ENCODE assay signal across 16 cellular contexts in genomic region chr11:83364500-83365059, GRCh38.
A peak's percentile ranks its signal among the peaks of the same experiment; 100 is the strongest.
DNase-seq lines count a peak whose midpoint lies in the region; ATAC-seq and TF ChIP-seq lines count a peak whose summit lies in the region.
"Had no signal": no experiment of that assay in that cellular context is flagged by ENCODE, and none has a peak within 500 bp of the region (broad histone marks: within the 10 kb centered on the region; RNA-seq: fewer than 3 reads in every experiment).

No MANE protein-coding gene starts in this region.

- H3K4me2 ChIP-seq in GM23338 (peak overlapping the region; percentile 59; the same call in 1 of the 2 replicates), neural progenitor cell (peak overlapping the region; percentile 57)
- H3K4me2 ChIP-seq: PC-9 had no signal

- H3K4me1 Mint-ChIP-seq in GM23338 (peaks cover 31% of the 10 kb centered on the region), WTC11 (peaks cover 53% of the 10 kb centered on the region), neural progenitor cell (peaks cover 39% of the 10 kb centered on the region)
- no peaks in the 10 kb centered on the region for H3K4me1 Mint-ChIP-seq in CD4-positive, alpha-beta T cell (ENCODE audit: low read depth)
- H3K4me1 Mint-ChIP-seq: CD4-positive, alpha-beta memory T cell had no signal

- H3K27me3 ChIP-seq in GM23338 (ENCODE audit: insufficient read depth) = no peaks in the 10 kb centered on the region
- no peaks in the 10 kb centered on the region for H3K27me3 ChIP-seq in foreskin keratinocyte
- H3K27me3 ChIP-seq in neural progenitor cell = no peaks in the 10 kb centered on the region
- H3K27me3 ChIP-seq in CD4-positive, alpha-beta T cell (ENCODE audit: control insufficient read depth, insufficient read depth, low read length) = no peaks in the 10 kb centered on the region

- H3K27me3 Mint-ChIP-seq in GM23338 (ENCODE audit: insufficient read depth, low read depth, poor library complexity) (peaks cover 7% of the 10 kb centered on the region), WTC11 (ENCODE audit: low read depth) (no peaks in the 10 kb centered on the region), neural progenitor cell (ENCODE audit: insufficient read depth, low read depth) (no peaks in the 10 kb centered on the region)
- peaks cover 5% of the 10 kb centered on the region for H3K27me3 Mint-ChIP-seq in CD4-positive, alpha-beta T cell

- peaks cover 33% of the 10 kb centered on the region for H3K4me1 ChIP-seq in GM23338 (ENCODE audit: insufficient read depth)
- peaks cover 9% of the 10 kb centered on the region for H3K4me1 ChIP-seq in foreskin keratinocyte
- H3K4me1 ChIP-seq in neural progenitor cell = peaks cover 48% of the 10 kb centered on the region

- CTCF ChIA-PET in WTC11 (lab: Charles Lee) = no interaction called here
- CTCF ChIA-PET in CD4-positive, alpha-beta T cell (lab: Charles Lee) = no interaction called here

- H3K9me3 ChIP-seq in neural progenitor cell (ENCODE audit: low read depth) = no peaks in the 10 kb centered on the region
- H3K9me3 ChIP-seq in CD4-positive, alpha-beta T cell (ENCODE audit: control insufficient read depth, low read length) = peaks cover 23% of the 10 kb centered on the region

- peaks cover 43% of the 10 kb centered on the region for H3K9me3 Mint-ChIP-seq in GM23338
- peaks cover 37% of the 10 kb centered on the region for H3K9me3 Mint-ChIP-seq in WTC11
- H3K9me3 Mint-ChIP-seq in neural progenitor cell = peaks cover 32% of the 10 kb centered on the region
- peaks cover 13% of the 10 kb centered on the region for H3K9me3 Mint-ChIP-seq in CD4-positive, alpha-beta T cell

- TF ChIP-seq CTCF in GM23338 (conservative IDR thresholded peaks at IDR 0.05; ENCODE audit: low read depth in 2 of 2) = no peak
- TF ChIP-seq CTCF in WTC11 (IDR thresholded peaks at IDR 0.05) = no peak
- no peak for TF ChIP-seq CTCF in foreskin keratinocyte (conservative IDR thresholded peaks at IDR 0.05)
- no peak for TF ChIP-seq CTCF in neural progenitor cell (IDR thresholded peaks at IDR 0.05)
- TF ChIP-seq CTCF in CD4-positive, alpha-beta T cell (IDR thresholded peaks at IDR 0.05) = no peak

- peaks cover 38% of the 10 kb centered on the region for H3K36me3 Mint-ChIP-seq in GM23338 (ENCODE audit: low read depth)
- H3K36me3 Mint-ChIP-seq in WTC11 = peaks cover 39% of the 10 kb centered on the region
- peaks cover 7% of the 10 kb centered on the region for H3K36me3 Mint-ChIP-seq in neural progenitor cell
- H3K36me3 Mint-ChIP-seq in CD4-positive, alpha-beta T cell (ENCODE audit: low read depth) = no peaks in the 10 kb centered on the region
- H3K36me3 Mint-ChIP-seq: CD4-positive, alpha-beta memory T cell had no signal

- H2AFZ ChIP-seq in GM23338 (no peak overlapping the region), neural progenitor cell (replicated peaks) (no peak overlapping the region)
- H2AFZ ChIP-seq: PC-9 had no signal

- POLR2A ChIA-PET in WTC11 (lab: Charles Lee) = no interaction called here
- POLR2A ChIA-PET in CD4-positive, alpha-beta T cell (lab: Charles Lee) = no interaction called here

- H3K27ac ChIP-seq in GM23338 (ENCODE audit: low read depth) (peak overlapping the region; percentile 71), foreskin keratinocyte (no peak overlapping the region), neural progenitor cell (no peak overlapping the region)
- H3K27ac ChIP-seq in CD4-positive, alpha-beta T cell (ENCODE audit: low read depth, low read length) = no peak overlapping the region
- H3K27ac ChIP-seq: PC-9 had no signal

- H4K20me1 ChIP-seq in GM23338 (replicated peaks; ENCODE audit: insufficient read depth) (no peaks in the 10 kb centered on the region), neural progenitor cell (ENCODE audit: low read depth) (no peaks in the 10 kb centered on the region)

- no peaks in the 10 kb centered on the region for H3K9me2 ChIP-seq in GM23338 (ENCODE audit: insufficient read depth)

- peak overlapping the region; percentile 70; the same call in 1 of the 2 replicates for H3K27ac Mint-ChIP-seq in GM23338
- H3K27ac Mint-ChIP-seq in WTC11 = peak overlapping the region; percentile 93
- H3K27ac Mint-ChIP-seq in neural progenitor cell = peak overlapping the region; percentile 98
- H3K27ac Mint-ChIP-seq in CD4-positive, alpha-beta T cell = no peak overlapping the region
- H3K27ac Mint-ChIP-seq: CD4-positive, alpha-beta memory T cell had no signal

- peaks cover 27% of the 10 kb centered on the region; the same call in 1 of the 2 replicates for H3K36me3 ChIP-seq in GM23338 (ENCODE audit: insufficient read depth)
- H3K36me3 ChIP-seq in neural progenitor cell = no peaks in the 10 kb centered on the region

- no peak overlapping the region for H3K4me3 ChIP-seq in GM23338
- no peak overlapping the region for H3K4me3 ChIP-seq in neural progenitor cell
- H3K4me3 ChIP-seq: PC-9 had no signal

- intact Hi-C loops in CD4-positive, alpha-beta T cell (cut with DNase I, micrococcal nuclease) = no loop called here

- DNase-seq in GM23338 (ENCODE audit: low spot score) = peak; percentile 45
- DNase-seq in WTC11 (ENCODE audit: low spot score) = no peak
- DNase-seq in foreskin keratinocyte = peak in 1 of 2 donors; percentile 7
- no peak for DNase-seq in neural progenitor cell (ENCODE audit: low spot score)
- DNase-seq in SKM-1 treated with dmso at 0.1 percent for 144 hours (lab: John Stamatoyannopoulos, UW; ENCODE audit: unreplicated experiment) = no peak
- DNase-seq in CD4-positive, alpha-beta T cell = no peak
- DNase-seq in nucleus accumbens (lab: John Stamatoyannopoulos, UW) = no peak
- DNase-seq: CD4-positive, alpha-beta memory T cell; GF-D8; KBM-7; NCI-H1105; NCI-H2081 treated with DMSO at 0.1 percent for 48 hours; NCI-H748 treated with DMSO at 0.1 percent for 48 hours; PC-9 had no signal

- no peak overlapping the region for H3K9ac ChIP-seq in neural progenitor cell

- no peaks in the 10 kb centered on the region for H3F3A ChIP-seq in GM23338 (replicated peaks; ENCODE audit: low read depth)
- peaks cover 24% of the 10 kb centered on the region for H3F3A ChIP-seq in neural progenitor cell (ENCODE audit: low read depth)

- ATAC-seq in GM23338 (peak; percentile 49), WTC11 (peak; percentile 71), foreskin keratinocyte (peak; percentile 70), esophagus mucosa (no peak)
- no peak for ATAC-seq in CD4-positive, alpha-beta T cell (ENCODE audit: poor library complexity)
- ATAC-seq: HepG2 had no signal

- no peaks in the 10 kb centered on the region for H3K79me2 ChIP-seq in GM23338 (replicated peaks; ENCODE audit: insufficient read depth)
- no peaks in the 10 kb centered on the region for H3K79me2 ChIP-seq in neural progenitor cell (ENCODE audit: low read depth)

- no peak overlapping the region for H3K4me3 Mint-ChIP-seq in GM23338
- H3K4me3 Mint-ChIP-seq in WTC11 = no peak overlapping the region
- H3K4me3 Mint-ChIP-seq in neural progenitor cell = no peak overlapping the region
- H3K4me3 Mint-ChIP-seq in CD4-positive, alpha-beta T cell = no peak overlapping the region
- H3K4me3 Mint-ChIP-seq: CD4-positive, alpha-beta memory T cell had no signal

TF ChIP-seq in GM23338, 12 proteins besides CTCF, POLR2A, EP300 and RAD21 (continues in another document):
- no peak for TF ChIP-seq ETS1 (IDR thresholded peaks at IDR 0.05)

TF ChIP-seq in WTC11, 78 proteins besides CTCF, POLR2A, EP300 and RAD21 (continues in another document):
- TF ChIP-seq NR2C2 (CRISPR knock-in tag; IDR thresholded peaks at IDR 0.05) (no peak), TEAD4 (CRISPR knock-in tag; IDR thresholded peaks at IDR 0.05) (no peak), E2F4 (CRISPR knock-in tag; IDR thresholded peaks at IDR 0.05; ENCODE audit: borderline replicate concordance, low read depth) (no peak), MLX (CRISPR knock-in tag; IDR thresholded peaks at IDR 0.05) (no peak), ZNF232 (CRISPR knock-in tag; IDR thresholded peaks at IDR 0.05) (no peak), SOX15 (CRISPR knock-in tag; IDR thresholded peaks at IDR 0.05) (no peak), RELA (CRISPR knock-in tag; IDR thresholded peaks at IDR 0.05; ENCODE audit: borderline replicate concordance) (no peak), HMGXB4 (CRISPR knock-in tag; IDR thresholded peaks at IDR 0.05) (no peak)

Comparison
In these comparisons a context has a peak if more than half of its experiments do, and no peak if none do; other contexts are left out.
1. ATAC-seq: peak in GM23338 (single experiment), WTC11 (single experiment) and foreskin keratinocyte (single experiment); none in esophagus mucosa (single experiment) and CD4-positive, alpha-beta T cell (single experiment).